Comparison of ENCODE assay signal across 21 cellular contexts in the genomic region with DNA sequence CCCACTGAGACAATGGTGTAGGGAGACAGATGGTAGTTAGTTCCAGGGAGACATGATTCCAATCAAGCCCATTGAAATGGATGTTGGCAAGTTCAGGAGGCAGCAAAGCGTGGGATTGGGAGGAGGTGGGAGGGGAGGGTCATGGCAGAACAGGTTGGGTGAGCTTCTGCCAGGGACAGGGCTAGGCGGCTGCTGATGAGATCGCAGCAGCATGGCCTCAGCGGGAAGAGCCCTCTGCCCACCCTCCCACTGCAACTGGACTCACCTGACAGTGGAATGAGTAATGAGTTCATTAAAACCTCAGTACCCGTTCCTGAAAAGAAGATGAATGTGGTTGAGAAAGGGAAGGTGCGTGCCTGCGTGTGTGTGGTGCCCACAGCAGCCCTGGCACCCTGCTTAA.
"Had no signal": no experiment of that assay in that cellular context is flagged by ENCODE, and none has a peak within 500 bp of the region (broad histone marks: within the 10 kb centered on the region; RNA-seq: fewer than 3 reads in every experiment).

No MANE protein-coding gene starts in this region.

- H3K27ac ChIP-seq: ascending aorta, breast epithelium, left ventricle myocardium inferior, parathyroid adenoma, tibial artery, uterus, WERI-Rb-1 had no signal

- H3K36me3 Mint-ChIP-seq: activated CD4-positive, alpha-beta memory T cell treated with anti-CD3 and anti-CD28 coated beads for 36 hours; activated CD8-positive, alpha-beta memory T cell treated with anti-CD3 and anti-CD28 coated beads, Interleukin-2, amount 10 ng/mL, durations not matched to agents 7 days and 5 days; activated naive CD4-positive, alpha-beta T cell treated with anti-CD3 and anti-CD28 coated beads, Interleukin-2, amount 10 ng/mL, durations not matched to agents 7 days and 5 days; stimulated activated memory B cell treated with anti-CD40 and anti-IgM and Interleukin-4, amounts not matched to agents 10 μg/mL and 1 μg/mL and 100 μg/mL, for 72 hours had no signal

- H3K27me3 ChIP-seq: ascending aorta, breast epithelium, tibial artery, uterus had no signal

- H3K9me3 Mint-ChIP-seq: activated naive CD4-positive, alpha-beta T cell treated with anti-CD3 and anti-CD28 coated beads, Interleukin-2, amount 10 ng/mL, durations not matched to agents 7 days and 5 days; activated T-helper 2 cell treated with anti-CD3 and anti-CD28 coated beads, Interferon-gamma antibody, Interleukin-2, Interleukin-4, amounts not matched to agents 10 μg/mL and 5 μg/mL and 100 μg/mL, durations not matched to agents 14 hours and 24 hours and 36 hours had no signal

- H3K36me3 ChIP-seq: ascending aorta, breast epithelium, left ventricle myocardium inferior, tibial artery, uterus, WERI-Rb-1 had no signal

- H3K27ac Mint-ChIP-seq: activated CD4-positive, alpha-beta memory T cell treated with anti-CD3 and anti-CD28 coated beads for 36 hours; activated CD4-positive, alpha-beta T cell treated with anti-CD3 and anti-CD28 coated beads for 36 hours; activated CD8-positive, alpha-beta memory T cell treated with anti-CD3 and anti-CD28 coated beads, Interleukin-2, amount 10 ng/mL, durations not matched to agents 7 days and 5 days; activated naive CD4-positive, alpha-beta T cell treated with anti-CD3 and anti-CD28 coated beads, Interleukin-2, amount 10 ng/mL, durations not matched to agents 7 days and 5 days; activated T-helper 2 cell treated with anti-CD3 and anti-CD28 coated beads, Interferon-gamma antibody, Interleukin-2, Interleukin-4, amounts not matched to agents 10 μg/mL and 5 μg/mL and 100 μg/mL, durations not matched to agents 14 hours and 24 hours and 36 hours; effector memory CD8-positive, alpha-beta T cell; naive thymus-derived CD4-positive, alpha-beta T cell; stimulated activated memory B cell treated with anti-CD40 and anti-IgM and Interleukin-4, amounts not matched to agents 10 μg/mL and 1 μg/mL and 100 μg/mL, for 72 hours had no signal

- DNase-seq: activated CD4-positive, alpha-beta memory T cell treated with anti-CD3 and anti-CD28 coated beads for 36 hours; activated CD4-positive, alpha-beta T cell treated with anti-CD3 and anti-CD28 coated beads for 36 hours; activated CD8-positive, alpha-beta memory T cell treated with anti-CD3 and anti-CD28 coated beads, Interleukin-2, amount 10 ng/mL, durations not matched to agents 7 days and 5 days; activated naive CD4-positive, alpha-beta T cell treated with anti-CD3 and anti-CD28 coated beads, Interleukin-2, amount 10 ng/mL, durations not matched to agents 7 days and 5 days; activated T-cell treated with anti-CD3 and anti-CD28 coated beads, Interleukin-2, amount 50 U/mL, for 1 hour; dermis blood vessel endothelial cell; effector memory CD8-positive, alpha-beta T cell; foreskin melanocyte; head of caudate nucleus; left ventricle myocardium inferior; mucosa of descending colon; naive thymus-derived CD4-positive, alpha-beta T cell; stimulated activated CD4-positive, alpha-beta T cell treated with anti-CD3 and anti-CD28 coated beads, Interleukin-2, amount 100 ng/mL, for 48 hours; tibial artery; uterus; WERI-Rb-1 had no signal

- H3K27me3 Mint-ChIP-seq: activated CD4-positive, alpha-beta memory T cell treated with anti-CD3 and anti-CD28 coated beads for 36 hours; activated CD4-positive, alpha-beta T cell treated with anti-CD3 and anti-CD28 coated beads for 36 hours; activated CD8-positive, alpha-beta memory T cell treated with anti-CD3 and anti-CD28 coated beads, Interleukin-2, amount 10 ng/mL, durations not matched to agents 7 days and 5 days; activated naive CD4-positive, alpha-beta T cell treated with anti-CD3 and anti-CD28 coated beads, Interleukin-2, amount 10 ng/mL, durations not matched to agents 7 days and 5 days; effector memory CD8-positive, alpha-beta T cell; stimulated activated memory B cell treated with anti-CD40 and anti-IgM and Interleukin-4, amounts not matched to agents 10 μg/mL and 1 μg/mL and 100 μg/mL, for 72 hours had no signal

- H3K4me1 ChIP-seq: ascending aorta, breast epithelium, left ventricle myocardium inferior, parathyroid adenoma, tibial artery, uterus had no signal

- H3K4me1 Mint-ChIP-seq: activated CD4-positive, alpha-beta T cell treated with anti-CD3 and anti-CD28 coated beads for 36 hours; activated CD8-positive, alpha-beta memory T cell treated with anti-CD3 and anti-CD28 coated beads, Interleukin-2, amount 10 ng/mL, durations not matched to agents 7 days and 5 days; activated naive CD4-positive, alpha-beta T cell treated with anti-CD3 and anti-CD28 coated beads, Interleukin-2, amount 10 ng/mL, durations not matched to agents 7 days and 5 days; naive thymus-derived CD4-positive, alpha-beta T cell; stimulated activated memory B cell treated with anti-CD40 and anti-IgM and Interleukin-4, amounts not matched to agents 10 μg/mL and 1 μg/mL and 100 μg/mL, for 72 hours had no signal

- H3K4me3 ChIP-seq: ascending aorta, breast epithelium, left ventricle myocardium inferior, mucosa of descending colon, tibial artery, uterus had no signal

- H3K4me3 Mint-ChIP-seq: activated CD4-positive, alpha-beta memory T cell treated with anti-CD3 and anti-CD28 coated beads for 36 hours; activated CD4-positive, alpha-beta T cell treated with anti-CD3 and anti-CD28 coated beads for 36 hours; activated CD8-positive, alpha-beta memory T cell treated with anti-CD3 and anti-CD28 coated beads, Interleukin-2, amount 10 ng/mL, durations not matched to agents 7 days and 5 days; activated naive CD4-positive, alpha-beta T cell treated with anti-CD3 and anti-CD28 coated beads, Interleukin-2, amount 10 ng/mL, durations not matched to agents 7 days and 5 days; effector memory CD8-positive, alpha-beta T cell; stimulated activated memory B cell treated with anti-CD40 and anti-IgM and Interleukin-4, amounts not matched to agents 10 μg/mL and 1 μg/mL and 100 μg/mL, for 72 hours had no signal

- ATAC-seq: activated CD4-positive, alpha-beta T cell treated with anti-CD3 and anti-CD28 coated beads for 36 hours; activated CD8-positive, alpha-beta memory T cell treated with anti-CD3 and anti-CD28 coated beads, Interleukin-2, amount 10 ng/mL, durations not matched to agents 7 days and 5 days; effector memory CD8-positive, alpha-beta T cell; mucosa of descending colon; naive thymus-derived CD4-positive, alpha-beta T cell; stimulated activated memory B cell treated with anti-CD40 and anti-IgM and Interleukin-4, amounts not matched to agents 10 μg/mL and 1 μg/mL and 100 μg/mL, for 72 hours had no signal

- H3K9me3 ChIP-seq: ascending aorta, breast epithelium, mucosa of descending colon, tibial artery, uterus had no signal
